ENCODE assay signal across 9 cellular contexts in the genomic region with DNA sequence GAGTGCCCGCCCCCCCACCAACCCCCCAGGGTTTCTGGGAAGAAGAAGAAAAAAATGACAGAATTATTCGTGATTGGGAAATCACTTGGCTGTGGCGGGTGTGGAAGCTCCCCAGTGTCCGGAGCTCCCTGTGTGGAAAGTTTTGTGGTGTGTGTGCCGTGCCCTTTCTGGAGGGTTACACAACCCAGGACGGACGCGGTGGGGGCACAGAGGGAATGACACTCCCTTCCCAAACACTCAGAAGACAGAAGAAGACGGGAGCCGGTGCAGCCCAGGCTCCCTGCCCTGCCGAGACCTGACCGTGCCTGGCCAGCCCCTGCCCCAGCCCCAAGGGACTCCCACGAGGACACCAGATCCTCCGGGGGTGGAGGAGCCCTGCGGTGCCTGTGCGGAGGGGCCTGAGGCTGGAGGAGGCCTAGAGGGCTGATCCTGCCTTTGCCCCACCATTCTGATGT. TPM values are rescaled to one million over a fixed set of nuclear protein-coding genes. Genes with fewer than 3 reads are reported as not detected.
DNase-seq lines count a peak whose midpoint lies in the region; ATAC-seq, FAIRE-seq and TF ChIP-seq lines count a peak whose summit lies in the region.
"Had no signal": no experiment of that assay in that cellular context is flagged by ENCODE, and none has a peak within 500 bp of the region (broad histone marks: within the 10 kb centered on the region; RNA-seq: fewer than 3 reads in every experiment).

No MANE protein-coding gene starts in this region.

- H3K9ac ChIP-seq in BLaER1 (peak overlapping the region; percentile 45), SK-N-MC (ENCODE audit: insufficient read length) (peak overlapping the region; percentile 68)

- TF ChIP-seq EP300 in gastroesophageal sphincter (IDR thresholded peaks at IDR 0.05), result no peak

- no peak for FAIRE-seq in GM12891 (lab: Jason Lieb, UNC)

- H3K4me1 ChIP-seq in BLaER1 (peaks cover 52% of the 10 kb centered on the region), gastroesophageal sphincter (peaks cover 4 to 30% (median 20%) of the 10 kb centered on the region in 3 donors), psoas muscle (peaks cover 14% of the 10 kb centered on the region)
- H3K4me1 ChIP-seq: SJCRH30 had no signal

- DNase-seq in SK-N-MC (ENCODE audit: low read depth, low spot score), result no peak
- peak; percentile 90 to 91 for DNase-seq in psoas muscle
- DNase-seq in GM12891 (ENCODE audit: insufficient read length, low spot score), result no peak
- no peak for DNase-seq in NCI-H1048 (lab: John Stamatoyannopoulos, UW)
- DNase-seq in substantia nigra (lab: John Stamatoyannopoulos, UW), result no peak
- no peak for DNase-seq in NCI-H510A treated with DMSO at 0.1 percent for 48 hours (lab: John Stamatoyannopoulos, UW)

- H3K27me3 ChIP-seq in BLaER1, result peaks cover 3% of the 10 kb centered on the region; the same call in 1 of the 2 replicates
- H3K27me3 ChIP-seq in gastroesophageal sphincter, result no peaks in the 10 kb centered on the region
- no peaks in the 10 kb centered on the region for H3K27me3 ChIP-seq in psoas muscle (ENCODE audit: insufficient read depth in 3 of 3, low read length in 2 of 3)
- H3K27me3 ChIP-seq: SJCRH30 had no signal

- H4K20me1 ChIP-seq in BLaER1, result peaks cover 12% of the 10 kb centered on the region; the same call in 1 of the 2 replicates

- peak; percentile 33 to 37 for TF ChIP-seq POLR2A in gastroesophageal sphincter (IDR thresholded peaks at IDR 0.05)
- no peak for TF ChIP-seq POLR2A in GM12891 (IDR thresholded peaks at IDR 0.05; ENCODE audit: low read depth, low read length)

- WGBS in gastroesophageal sphincter (ENCODE audit: low coverage in 1 of 2), 2 donors, result 33 to 44% methylated on average over 4 to 7 of the region's 16 CpGs
- WGBS in psoas muscle, 3 donors, result 13 to 27% (median 15%) methylated on average over 16 of the region's 16 CpGs

- peak overlapping the region; percentile 72 for H3K4me2 ChIP-seq in BLaER1

- TF ChIP-seq CTCF in gastroesophageal sphincter (IDR thresholded peaks at IDR 0.05), result peak in 1 of 4 experiments; percentile 2
- TF ChIP-seq CTCF in psoas muscle (IDR thresholded peaks at IDR 0.05), result no peak

- H3K9me3 ChIP-seq in BLaER1, result peaks cover 36% of the 10 kb centered on the region
- H3K9me3 ChIP-seq in SK-N-MC (ENCODE audit: low read depth, low read length), result no peaks in the 10 kb centered on the region; the same call in 1 of the 2 replicates
- H3K9me3 ChIP-seq in gastroesophageal sphincter, result peaks cover 0 to 8% (median 0%) of the 10 kb centered on the region in 3 donors
- peaks cover 9% of the 10 kb centered on the region for H3K9me3 ChIP-seq in psoas muscle
- H3K9me3 ChIP-seq: SJCRH30 had no signal

- H3K4me3 ChIP-seq in BLaER1 (no peak overlapping the region), SK-N-MC (peak overlapping the region; percentile 36), gastroesophageal sphincter (peak overlapping the region in 1 of 2 donors; percentile 26), psoas muscle (peak overlapping the region; percentile 48)
- H3K4me3 ChIP-seq: SJCRH30 had no signal

- H3K27ac ChIP-seq in BLaER1 (no peak overlapping the region), SK-N-MC (peak overlapping the region; percentile 83), gastroesophageal sphincter (peak overlapping the region; percentile 79 to 87 (median 81)), psoas muscle (peak overlapping the region; percentile 55), substantia nigra (ENCODE audit: low read depth, low read length, poor library complexity, severe bottlenecking) (no peak overlapping the region)
- H3K27ac ChIP-seq: SJCRH30 had no signal

- peak; percentile 97 for ATAC-seq in gastroesophageal sphincter
- peak; percentile 76 to 87 (median 82) for ATAC-seq in psoas muscle

- intact Hi-C loops in psoas muscle (cut with DNase I), result no loop called here

- H3K36me3 ChIP-seq in BLaER1, result peaks cover 8% of the 10 kb centered on the region; the same call in 1 of the 2 replicates
- no peaks in the 10 kb centered on the region for H3K36me3 ChIP-seq in SK-N-MC (ENCODE audit: insufficient read depth, low read length)
- no peaks in the 10 kb centered on the region for H3K36me3 ChIP-seq in gastroesophageal sphincter
- H3K36me3 ChIP-seq in psoas muscle (ENCODE audit: insufficient read depth in 1 of 2, low read depth in 1 of 2), result no peaks in the 10 kb centered on the region
- H3K36me3 ChIP-seq: SJCRH30 had no signal

TF ChIP-seq in GM12891, 5 proteins besides CTCF, POLR2A, EP300 and RAD21:
- no peak for TF ChIP-seq POU2F2 (IDR thresholded peaks at IDR 0.05; ENCODE audit: low read depth, low read length)
- TF ChIP-seq TAF1 (IDR thresholded peaks at IDR 0.05; ENCODE audit: low read depth, low read length), result no peak
- no peak for TF ChIP-seq SPI1 (IDR thresholded peaks at IDR 0.05; ENCODE audit: low read depth, low read length)
- TF ChIP-seq POLR2AphosphoS5 (IDR thresholded peaks at IDR 0.05; ENCODE audit: low read depth, low read length), result no peak
- no peak for TF ChIP-seq PAX5 (IDR thresholded peaks at IDR 0.05; ENCODE audit: insufficient read depth, low read length, severe bottlenecking)
TF ChIP-seq in GM12891: peak in this region for 0.

RNA-seq across cellular contexts. Expression of a gene that starts 33.0 kb away (rescaled TPM):
- total RNA-seq in gastroesophageal sphincter, result 100 to 1,000 TPM; 136 to 228 (median 181) TPM
- total RNA-seq in psoas muscle, result 10 to 100 TPM in 2 of 4 donors, 1 to 10 TPM in 2; 6.9 to 22.7 (median 14.4) TPM
- 1 to 10 TPM; 3.8 to 6.4 (median 4.1) TPM for polyA plus RNA-seq in psoas muscle
- 0.60 TPM for polyA plus RNA-seq in GM12891 (2012; ENCODE audit: low read depth, missing spikeins)

Comparison
In these comparisons a context has a peak if more than half of its experiments do, and no peak if none do; other contexts are left out.
1. H3K27ac ChIP-seq: peak in SK-N-MC (single experiment), gastroesophageal sphincter (4 of 4) and psoas muscle (single experiment); none in BLaER1 (single experiment) and substantia nigra (single experiment).
2. DNase-seq: peak in psoas muscle (2 of 2); none in SK-N-MC (single experiment), GM12891 (single experiment), NCI-H1048 (single experiment), substantia nigra (0 of 49) and NCI-H510A treated with DMSO at 0.1 percent for 48 hours (single experiment).
3. RNA of a gene that starts 33.0 kb away (total RNA-seq): 136 to 228 TPM in gastroesophageal sphincter; 6.9 to 22.7 TPM in psoas muscle; every median in the first group is over 4 times any median in the second.